In genomic region chr15:26075770-26076169, GRCh38 we compare ENCODE assay signal across 35 cellular contexts.
"Had no signal": no experiment of that assay in that cellular context is flagged by ENCODE, and none has a peak within 500 bp of the region (broad histone marks: within the 10 kb centered on the region; RNA-seq: fewer than 3 reads in every experiment).

No MANE protein-coding gene starts in this region.

- H3K27ac ChIP-seq: adrenal gland, body of pancreas, brain microvascular endothelial cell, breast epithelium, VCaP had no signal

- H3K4me3 Mint-ChIP-seq: activated B cell treated with CpG ODN at 0.5 μM for 24 hours; activated CD4-positive, alpha-beta memory T cell treated with anti-CD3 and anti-CD28 coated beads for 36 hours; activated CD4-positive, alpha-beta T cell treated with anti-CD3 and anti-CD28 coated beads, Interleukin-2, amount 10 ng/mL, durations not matched to agents 24 days and 14 days; activated CD8-positive, alpha-beta T cell treated with anti-CD3 and anti-CD28 coated beads for 36 hours; activated naive CD4-positive, alpha-beta T cell treated with anti-CD3 and anti-CD28 coated beads for 36 hours; activated naive CD8-positive, alpha-beta T cell treated with anti-CD3 and anti-CD28 coated beads for 36 hours; activated T-cell treated with anti-CD3 and anti-CD28 coated beads, Interleukin-2, amount 50 U/mL, for 4 hours; activated T-cell treated with anti-CD3 and anti-CD28 coated beads, Interleukin-2, amount 50 U/mL, for 72 hours; activated T-helper 1 cell treated with anti-CD3 and anti-CD28 coated beads, Interleukin-12 subunit alpha, Interleukin-12 subunit beta, Interleukin-2, Interleukin-4 antibody, amounts not matched to agents 30 ng/mL and 10 ng/mL and 1 ng/mL, durations not matched to agents 14 hours and 24 hours and 36 hours; activated T-helper 17 cell treated with anti-CD3 and anti-CD28 coated beads, Interleukin-2, amount 50 U/mL, for 72 hours; central memory CD8-positive, alpha-beta T cell; T-helper 1 cell treated with Interleukin-12 subunit alpha and Interleukin-12 subunit beta and Interleukin-4 antibody, amounts not matched to agents 30 μg/mL and 1 μg/mL, for 36 hours; T-helper 2 cell treated with Interferon-gamma antibody and Interleukin-4, amounts not matched to agents 5 μg/mL and 100 μg/mL, for 36 hours had no signal

- ATAC-seq: activated CD8-positive, alpha-beta T cell treated with anti-CD3 and anti-CD28 coated beads for 36 hours; activated naive CD4-positive, alpha-beta T cell treated with anti-CD3 and anti-CD28 coated beads, Interleukin-2, amount 50 U/mL, for 72 hours; activated T-cell treated with anti-CD3 and anti-CD28 coated beads, Interleukin-2, amount 50 U/mL, for 4 hours; activated T-cell treated with anti-CD3 and anti-CD28 coated beads, Interleukin-2, amount 50 U/mL, for 72 hours; activated T-helper 17 cell treated with anti-CD3 and anti-CD28 coated beads, Interleukin-2, amount 50 U/mL, for 72 hours; body of pancreas had no signal

- DNase-seq: activated B cell treated with CpG ODN at 0.5 μM for 24 hours; activated CD4-positive, alpha-beta memory T cell treated with anti-CD3 and anti-CD28 coated beads for 36 hours; activated CD4-positive, alpha-beta T cell treated with anti-CD3 and anti-CD28 coated beads for 4 hours; activated CD4-positive, alpha-beta T cell treated with anti-CD3 and anti-CD28 coated beads, Interleukin-2, amount 10 ng/mL, durations not matched to agents 24 days and 14 days; activated CD4-positive, alpha-beta T cell treated with anti-CD3 and anti-CD28 coated beads, Interleukin-2, amount 50 U/mL, for 1 hour; activated CD4-positive, alpha-beta T cell treated with anti-CD3 and anti-CD28 coated beads, Interleukin-2, amount 50 U/mL, for 4 hours; activated CD4-positive, CD25-positive, alpha-beta regulatory T cell treated with anti-CD3 and anti-CD28 coated beads, Interleukin-2, amount 50 U/mL, for 72 hours; activated CD8-positive, alpha-beta memory T cell treated with anti-CD3 and anti-CD28 coated beads, Interleukin-2, amount 50 U/mL, for 4 hours; activated CD8-positive, alpha-beta T cell treated with anti-CD3 and anti-CD28 coated beads for 36 hours; activated effector memory CD4-positive, alpha-beta T cell treated with anti-CD3 and anti-CD28 coated beads, Interleukin-2, amount 50 U/mL, for 16 hours; activated gamma-delta T cell treated with Interleukin-2 at 50 U/mL for 16 hours; activated naive CD4-positive, alpha-beta T cell; activated naive CD4-positive, alpha-beta T cell treated with anti-CD3 and anti-CD28 coated beads for 36 hours; activated naive CD4-positive, alpha-beta T cell treated with anti-CD3 and anti-CD28 coated beads, Interleukin-2, amount 50 U/mL, for 16 hours; activated naive CD8-positive, alpha-beta T cell treated with anti-CD3 and anti-CD28 coated beads for 36 hours; activated T-cell treated with anti-CD3 and anti-CD28 coated beads for 4 hours; activated T-cell treated with anti-CD3 and anti-CD28 coated beads, Interleukin-2, amount 50 U/mL, for 1 hour; activated T-cell treated with anti-CD3 and anti-CD28 coated beads, Interleukin-2, amount 50 U/mL, for 4 hours; activated T-cell treated with anti-CD3 and anti-CD28 coated beads, Interleukin-2, amount 50 U/mL, for 72 hours; adrenal gland; amniotic stem cell; aorta; body of pancreas; brain microvascular endothelial cell; cerebellar nuclear complex; T-helper 2 cell; T-helper 9 cell had no signal

- H3K36me3 Mint-ChIP-seq: activated CD4-positive, alpha-beta memory T cell treated with anti-CD3 and anti-CD28 coated beads for 36 hours; activated naive CD4-positive, alpha-beta T cell treated with anti-CD3 and anti-CD28 coated beads, Interleukin-2, amount 50 U/mL, for 72 hours; activated naive CD8-positive, alpha-beta T cell treated with anti-CD3 and anti-CD28 coated beads for 36 hours had no signal

- H3K9me3 ChIP-seq: adrenal gland, body of pancreas, breast epithelium had no signal

- H3K36me3 ChIP-seq: adrenal gland, brain microvascular endothelial cell, breast epithelium had no signal

- H3K27ac Mint-ChIP-seq: activated B cell treated with CpG ODN at 0.5 μM for 24 hours; activated CD4-positive, alpha-beta memory T cell treated with anti-CD3 and anti-CD28 coated beads for 36 hours; activated CD4-positive, alpha-beta T cell treated with anti-CD3 and anti-CD28 coated beads, Interleukin-2, amount 10 ng/mL, durations not matched to agents 24 days and 14 days; activated CD8-positive, alpha-beta T cell treated with anti-CD3 and anti-CD28 coated beads for 36 hours; activated naive CD4-positive, alpha-beta T cell treated with anti-CD3 and anti-CD28 coated beads for 36 hours; activated naive CD4-positive, alpha-beta T cell treated with anti-CD3 and anti-CD28 coated beads, Interleukin-2, amount 50 U/mL, for 72 hours; activated naive CD8-positive, alpha-beta T cell treated with anti-CD3 and anti-CD28 coated beads for 36 hours; activated T-cell treated with anti-CD3 and anti-CD28 coated beads, Interleukin-2, amount 50 U/mL, for 72 hours; activated T-helper 1 cell treated with anti-CD3 and anti-CD28 coated beads, Interleukin-12 subunit alpha, Interleukin-12 subunit beta, Interleukin-2, Interleukin-4 antibody, amounts not matched to agents 30 ng/mL and 10 ng/mL and 1 ng/mL, durations not matched to agents 14 hours and 24 hours and 36 hours; activated T-helper 17 cell treated with anti-CD3 and anti-CD28 coated beads, Interleukin-2, amount 50 U/mL, for 72 hours; T-helper 1 cell treated with Interleukin-12 subunit alpha and Interleukin-12 subunit beta and Interleukin-4 antibody, amounts not matched to agents 30 μg/mL and 1 μg/mL, for 36 hours; T-helper 2 cell treated with Interferon-gamma antibody and Interleukin-4, amounts not matched to agents 5 μg/mL and 100 μg/mL, for 36 hours had no signal

- H3K9me3 Mint-ChIP-seq: activated B cell treated with CpG ODN at 0.5 μM for 24 hours; activated CD8-positive, alpha-beta T cell treated with anti-CD3 and anti-CD28 coated beads for 36 hours; activated naive CD8-positive, alpha-beta T cell treated with anti-CD3 and anti-CD28 coated beads for 36 hours; activated T-helper 1 cell treated with anti-CD3 and anti-CD28 coated beads, Interleukin-12 subunit alpha, Interleukin-12 subunit beta, Interleukin-2, Interleukin-4 antibody, amounts not matched to agents 30 ng/mL and 10 ng/mL and 1 ng/mL, durations not matched to agents 14 hours and 24 hours and 36 hours; activated T-helper 17 cell treated with anti-CD3 and anti-CD28 coated beads, Interleukin-2, amount 50 U/mL, for 72 hours; central memory CD8-positive, alpha-beta T cell; T-helper 2 cell treated with Interferon-gamma antibody and Interleukin-4, amounts not matched to agents 5 μg/mL and 100 μg/mL, for 36 hours had no signal

- H3K4me1 Mint-ChIP-seq: central memory CD8-positive, alpha-beta T cell had no signal

- H3K4me1 ChIP-seq: adrenal gland, body of pancreas, breast epithelium had no signal

- H3K27me3 Mint-ChIP-seq: central memory CD8-positive, alpha-beta T cell had no signal

- H3K27me3 ChIP-seq: body of pancreas, brain microvascular endothelial cell, breast epithelium had no signal

- H3K4me3 ChIP-seq: adrenal gland, body of pancreas, breast epithelium had no signal
